In the genomic region with DNA sequence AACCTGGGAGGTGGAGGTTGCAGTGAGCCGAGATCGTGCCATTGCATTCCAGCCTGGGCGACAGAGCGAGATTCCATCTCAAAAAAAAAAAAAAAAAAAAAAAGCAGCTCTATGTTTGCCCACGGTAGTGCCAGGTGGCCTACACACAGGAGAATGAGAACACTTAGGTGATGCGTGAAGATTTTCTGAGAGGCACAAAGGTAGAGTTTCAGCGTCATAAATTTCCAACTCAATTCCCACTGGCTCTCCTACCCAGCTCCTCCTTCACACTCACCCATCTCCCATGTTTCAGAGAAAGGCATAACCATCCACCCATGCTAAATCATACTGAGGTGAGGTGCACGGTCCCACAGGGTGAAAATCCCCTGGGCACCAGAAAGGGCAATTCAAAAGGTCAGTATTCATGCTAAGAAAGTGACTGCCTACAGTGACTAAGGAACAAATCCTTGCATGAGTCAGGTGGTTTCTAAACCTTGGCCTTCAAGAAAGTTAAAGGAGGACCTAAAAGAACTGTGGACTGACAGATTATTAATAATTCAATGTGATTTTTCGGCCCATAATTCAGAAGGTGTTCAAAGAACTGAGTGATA, we compare ENCODE assay signal across 12 cellular contexts.
DNase-seq lines count a peak whose midpoint lies in the region; ATAC-seq and FAIRE-seq lines count a peak whose summit lies in the region.
"Had no signal": no experiment of that assay in that cellular context is flagged by ENCODE, and none has a peak within 500 bp of the region (broad histone marks: within the 10 kb centered on the region; RNA-seq: fewer than 3 reads in every experiment).

No MANE protein-coding gene starts in this region.

- H3K4me3 Mint-ChIP-seq in stimulated activated naive CD8-positive, alpha-beta T cell treated with anti-CD3 and anti-CD28 coated beads, Interleukin-15, amount 100 ng/mL, for 72 hours, result no peak overlapping the region

- FAIRE-seq in RCC 7860 (lab: Jason Lieb, UNC), result peak; percentile 80
- FAIRE-seq: kidney, pancreas had no signal

- H3K27ac Mint-ChIP-seq in stimulated activated naive CD8-positive, alpha-beta T cell treated with anti-CD3 and anti-CD28 coated beads, Interleukin-15, amount 100 ng/mL, for 72 hours, result no peak overlapping the region

- peak; percentile 45 for DNase-seq in stimulated activated naive CD8-positive, alpha-beta T cell treated with anti-CD3 and anti-CD28 coated beads, Interleukin-15, Interleukin-2, amounts not matched to agents 100 U/mL and 50 U/mL, for 24 hours
- DNase-seq in stimulated activated naive CD8-positive, alpha-beta T cell treated with anti-CD3 and anti-CD28 coated beads, Interleukin-15, amount 100 ng/mL, for 72 hours, result no peak
- DNase-seq in RCC 7860 (ENCODE audit: low spot score), result peak; percentile 62
- DNase-seq in glomerular visceral epithelial cell (ENCODE audit: extremely low spot score), result peak; percentile 44
- no peak for DNase-seq in RKO (ENCODE audit: low spot score)
- DNase-seq in GM03348 (ENCODE audit: low spot score), result no peak
- no peak for DNase-seq in NCI-H526 treated with DMSO at 0.1 percent for 48 hours (lab: John Stamatoyannopoulos, UW)
- DNase-seq: activated CD4-positive, alpha-beta T cell treated with anti-CD3 and anti-CD28 coated beads for 1 hour; kidney; OCI-M1 had no signal

- H3K27me3 Mint-ChIP-seq in stimulated activated naive CD8-positive, alpha-beta T cell treated with anti-CD3 and anti-CD28 coated beads, Interleukin-15, amount 100 ng/mL, for 72 hours, result no peaks in the 10 kb centered on the region

- H3K9me3 Mint-ChIP-seq in stimulated activated naive CD8-positive, alpha-beta T cell treated with anti-CD3 and anti-CD28 coated beads, Interleukin-15, amount 100 ng/mL, for 72 hours, result no peaks in the 10 kb centered on the region

- peak; percentile 42 for ATAC-seq in stimulated activated naive CD8-positive, alpha-beta T cell treated with anti-CD3 and anti-CD28 coated beads, Interleukin-15, Interleukin-2, amounts not matched to agents 100 U/mL and 50 U/mL, for 24 hours
- ATAC-seq in stimulated activated naive CD8-positive, alpha-beta T cell treated with anti-CD3 and anti-CD28 coated beads, Interleukin-15, amount 100 ng/mL, for 72 hours, result no peak
- ATAC-seq in GM18907 (IDR thresholded peaks at IDR 0.05; ENCODE audit: unreplicated experiment), result no peak
- ATAC-seq: pancreas had no signal

- H3K4me1 Mint-ChIP-seq in stimulated activated naive CD8-positive, alpha-beta T cell treated with anti-CD3 and anti-CD28 coated beads, Interleukin-15, amount 100 ng/mL, for 72 hours, result peaks cover 71% of the 10 kb centered on the region

Comparison
In these comparisons a context has a peak if more than half of its experiments do, and no peak if none do; other contexts are left out.
1. DNase-seq: peak in stimulated activated naive CD8-positive, alpha-beta T cell treated with anti-CD3 and anti-CD28 coated beads, Interleukin-15, Interleukin-2, amounts not matched to agents 100 U/mL and 50 U/mL, for 24 hours (single experiment), RCC 7860 (single experiment) and glomerular visceral epithelial cell (single experiment); none in stimulated activated naive CD8-positive, alpha-beta T cell treated with anti-CD3 and anti-CD28 coated beads, Interleukin-15, amount 100 ng/mL, for 72 hours (0 of 2), RKO (single experiment), GM03348 (single experiment) and NCI-H526 treated with DMSO at 0.1 percent for 48 hours (single experiment).